ENCODE assay signal across 8 cellular contexts in genomic region chr12:51950682-51951198, GRCh38. TPM values are rescaled to one million over a fixed set of nuclear protein-coding genes. Genes with fewer than 3 reads are reported as not detected.
DNase-seq lines count a peak whose midpoint lies in the region; ATAC-seq, FAIRE-seq and TF ChIP-seq lines count a peak whose summit lies in the region.

No MANE protein-coding gene starts in this region.

- H3K4me2 ChIP-seq in OCI-LY1 (ENCODE audit: low read length): peak overlapping the region; percentile 72

- CTCF ChIA-PET in CD4-positive, alpha-beta memory T cell (lab: Charles Lee; ENCODE audit: partially characterized antibody): interaction anchor here (0.5 to 2.8 kb wide), 6 partner anchors 20 to 72 kb away, joined by 3 to 12 read pairs (median 7); no protein-coding TSS in a partner anchor

- H3K27ac ChIP-seq in CD4-positive, alpha-beta memory T cell (ENCODE audit: low read depth, low read length): peak overlapping the region; percentile 63
- H3K27ac ChIP-seq in OCI-LY1 (ENCODE audit: low read depth, low read length, poor library complexity, severe bottlenecking): no peak overlapping the region

- TF ChIP-seq CTCF in OCI-LY1 (IDR thresholded peaks at IDR 0.05; ENCODE audit: low read length): no peak
- no peak for TF ChIP-seq CTCF in endothelial cell (IDR thresholded peaks at IDR 0.05; ENCODE audit: unreplicated experiment)
- no peak for TF ChIP-seq CTCF in osteocyte (IDR thresholded peaks at IDR 0.05)

- H3K9ac ChIP-seq in OCI-LY1 (ENCODE audit: low read length): peak overlapping the region; percentile 52

- H3K9me2 ChIP-seq in OCI-LY1 (ENCODE audit: low read depth, low read length): no peaks in the 10 kb centered on the region

- ATAC-seq in left colon (no peak), esophagus mucosa (no peak)

- FAIRE-seq in urothelium cell line (lab: Jason Lieb, UNC): no peak

- no peaks in the 10 kb centered on the region for H3F3A ChIP-seq in OCI-LY1 (ENCODE audit: insufficient read depth, low read length)

- H3K27ac Mint-ChIP-seq in CD4-positive, alpha-beta memory T cell: peak overlapping the region; percentile 29 to 97 (median 95)
- H3K27ac Mint-ChIP-seq in endothelial cell (ENCODE audit: unreplicated experiment): peak overlapping the region; percentile 32
- no peak overlapping the region for H3K27ac Mint-ChIP-seq in osteocyte (ENCODE audit: unreplicated experiment)

- H4K20me1 ChIP-seq in OCI-LY1 (ENCODE audit: insufficient read depth, low read length): no peaks in the 10 kb centered on the region

- H3K4me3 Mint-ChIP-seq in CD4-positive, alpha-beta memory T cell: peak overlapping the region; percentile 87 to 98 (median 95)
- H3K4me3 Mint-ChIP-seq in endothelial cell (ENCODE audit: unreplicated experiment) (peak overlapping the region; percentile 96), osteocyte (ENCODE audit: unreplicated experiment) (peak overlapping the region; percentile 90)

- no peaks in the 10 kb centered on the region for H3K9me3 ChIP-seq in CD4-positive, alpha-beta memory T cell (ENCODE audit: control insufficient read depth in 1 of 2, low read length in 2 of 2)
- no peaks in the 10 kb centered on the region for H3K9me3 ChIP-seq in OCI-LY1 (ENCODE audit: low read length)

- no peaks in the 10 kb centered on the region for H3K36me3 ChIP-seq in CD4-positive, alpha-beta memory T cell (ENCODE audit: insufficient read depth, low read length)
- H3K36me3 ChIP-seq in OCI-LY1 (ENCODE audit: insufficient read depth, low read length): no peaks in the 10 kb centered on the region

- peaks cover 0 to 2% of the 10 kb centered on the region in 2 donors for H3K27me3 Mint-ChIP-seq in CD4-positive, alpha-beta memory T cell
- H3K27me3 Mint-ChIP-seq in endothelial cell (ENCODE audit: unreplicated experiment) (peaks cover 6% of the 10 kb centered on the region), osteocyte (ENCODE audit: unreplicated experiment) (peaks cover 28% of the 10 kb centered on the region)

- intact Hi-C loops in CD4-positive, alpha-beta memory T cell (cut with micrococcal nuclease): loop anchor here (1.0 to 5.0 kb wide), 3 partner anchors 21 to 1668 kb away; partner anchors contain the start of gene LIMA1
- intact Hi-C loops in left colon (cut with DNase I, micrococcal nuclease): no loop called here

- H3K36me3 Mint-ChIP-seq in CD4-positive, alpha-beta memory T cell: peaks cover 0 to 3% of the 10 kb centered on the region in 2 donors
- H3K36me3 Mint-ChIP-seq in endothelial cell (ENCODE audit: low read depth, unreplicated experiment): peaks cover 16% of the 10 kb centered on the region
- H3K36me3 Mint-ChIP-seq in osteocyte (ENCODE audit: unreplicated experiment): no peaks in the 10 kb centered on the region

- H3K4me1 ChIP-seq in CD4-positive, alpha-beta memory T cell (ENCODE audit: insufficient read depth, low read length): peaks cover 30% of the 10 kb centered on the region
- H3K4me1 ChIP-seq in OCI-LY1 (ENCODE audit: insufficient read depth, low read length, severe bottlenecking): peaks cover 21% of the 10 kb centered on the region

- no peaks in the 10 kb centered on the region for H3K9me3 Mint-ChIP-seq in CD4-positive, alpha-beta memory T cell
- H3K9me3 Mint-ChIP-seq in endothelial cell (ENCODE audit: unreplicated experiment) (no peaks in the 10 kb centered on the region), osteocyte (ENCODE audit: unreplicated experiment) (no peaks in the 10 kb centered on the region)

- H3K4me1 Mint-ChIP-seq in CD4-positive, alpha-beta memory T cell: peaks cover 27 to 49% (median 35%) of the 10 kb centered on the region in 4 donors
- H3K4me1 Mint-ChIP-seq in endothelial cell (ENCODE audit: unreplicated experiment) (peaks cover 26% of the 10 kb centered on the region), osteocyte (ENCODE audit: unreplicated experiment) (peaks cover 22% of the 10 kb centered on the region)

- POLR2A ChIA-PET in CD4-positive, alpha-beta memory T cell (lab: Charles Lee; ENCODE audit: partially characterized antibody): interaction anchor here (1.3 to 1.5 kb wide), 3 partner anchors 21 to 30 kb away, joined by 3 to 6 read pairs (median 4); no protein-coding TSS in a partner anchor

- peak overlapping the region; percentile 39; the same call in 1 of the 2 replicates for H2AFZ ChIP-seq in OCI-LY1 (ENCODE audit: low read length)

- H3K79me2 ChIP-seq in OCI-LY1 (ENCODE audit: insufficient read depth, low read length): no peaks in the 10 kb centered on the region

- H3K27me3 ChIP-seq in CD4-positive, alpha-beta memory T cell (ENCODE audit: insufficient read depth, low read length): no peaks in the 10 kb centered on the region
- H3K27me3 ChIP-seq in OCI-LY1 (ENCODE audit: insufficient read depth, low read length): no peaks in the 10 kb centered on the region

- no peak for DNase-seq in CD4-positive, alpha-beta memory T cell
- DNase-seq in endothelial cell (ENCODE audit: low spot score) (no peak), osteocyte (ENCODE audit: extremely low spot score, unreplicated experiment) (no peak), left colon (no peak), nucleus accumbens (lab: John Stamatoyannopoulos, UW) (no peak), urothelium cell line (ENCODE audit: low spot score) (no peak)

- peak overlapping the region; percentile 50 to 83 for H3K4me3 ChIP-seq in CD4-positive, alpha-beta memory T cell (ENCODE audit: low read length in 2 of 2)
- H3K4me3 ChIP-seq in OCI-LY1 (ENCODE audit: low read depth, low read length, poor library complexity, severe bottlenecking): peak overlapping the region; percentile 61

RNA-seq across cellular contexts. Expression of gene ACVR1B, which starts 0.8 kb away (rescaled TPM):
- 10 to 100 TPM; 10.8 to 12.6 TPM for total RNA-seq in CD4-positive, alpha-beta memory T cell
- polyA plus RNA-seq in CD4-positive, alpha-beta memory T cell: 1 to 10 TPM in 1 of 2 donors, under 1 TPM in 1; 0.42 to 2.5 TPM
- total RNA-seq in endothelial cell (ENCODE audit: unreplicated experiment): 30.5 TPM
- 15.2 and 15.8 TPM in 2 replicates for total RNA-seq in osteocyte
- 10 to 100 TPM; 67.6 to 84.7 TPM for total RNA-seq in left colon
- 19.2 TPM for total RNA-seq in esophagus mucosa

RNA-seq across cellular contexts. Expression of gene ACVRL1, which starts 43.4 kb away (rescaled TPM):
- total RNA-seq in CD4-positive, alpha-beta memory T cell: under 1 TPM; 0.15 to 0.83 TPM
- polyA plus RNA-seq in CD4-positive, alpha-beta memory T cell: not detected
- total RNA-seq in endothelial cell (ENCODE audit: unreplicated experiment) (395 TPM), osteocyte (not detected in 2 replicates), left colon (100 to 1,000 TPM; 188 to 214 TPM), esophagus mucosa (4.9 TPM)

RNA-seq across cellular contexts. Expression of gene TAMALIN, which starts 56.0 kb away (rescaled TPM):
- total RNA-seq in CD4-positive, alpha-beta memory T cell: 10 to 100 TPM; 30.5 to 31.7 TPM
- polyA plus RNA-seq in CD4-positive, alpha-beta memory T cell: 1 to 10 TPM; 1.2 to 5.3 TPM
- total RNA-seq in endothelial cell (ENCODE audit: unreplicated experiment) (29.7 TPM), osteocyte (22.5 and 25.5 TPM in 2 replicates), left colon (10 to 100 TPM in 1 of 2 donors, 1 to 10 TPM in 1; 9.0 to 10.7 TPM), esophagus mucosa (3.9 TPM)

Comparison
In these comparisons a context has a peak if more than half of its experiments do, and no peak if none do; other contexts are left out.
1. RNA of gene ACVRL1, which starts 43.4 kb away (total RNA-seq): 395 TPM in endothelial cell (single experiment) and 188 to 214 TPM in left colon; 4.9 TPM in esophagus mucosa (single experiment), 0.15 to 0.83 TPM in CD4-positive, alpha-beta memory T cell and not detected in osteocyte; every median in the first group is over 10 times any median in the second.
2. Peak in every context shown above with its lines, with median percentiles within 50 percentile points of each other: H3K4me3 Mint-ChIP-seq.